24 cellular contexts compared by ENCODE assay signal in the genomic region with DNA sequence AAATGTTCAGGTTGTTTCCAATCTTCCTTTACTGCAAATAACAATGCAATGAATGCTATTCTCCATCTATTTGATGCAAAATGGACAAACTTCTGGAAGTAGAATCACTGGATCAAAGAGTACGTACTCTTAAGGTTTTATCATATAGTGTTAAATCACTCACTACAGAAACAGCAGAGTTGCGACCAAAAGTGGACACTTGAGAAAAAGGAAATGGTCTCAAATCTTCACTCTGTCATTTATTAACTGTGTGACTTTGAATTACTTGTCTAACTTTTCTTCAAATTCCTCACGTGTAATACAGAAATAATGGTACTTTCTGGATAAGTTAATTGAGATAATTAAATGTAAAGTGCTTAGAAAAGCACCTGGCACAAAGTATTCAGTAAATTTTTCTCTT.
"Had no signal": no experiment of that assay in that cellular context is flagged by ENCODE, and none has a peak within 500 bp of the region (broad histone marks: within the 10 kb centered on the region; RNA-seq: fewer than 3 reads in every experiment).

No MANE protein-coding gene starts in this region.

- H3K4me3 Mint-ChIP-seq: activated naive CD4-positive, alpha-beta T cell treated with anti-CD3 and anti-CD28 coated beads, Interleukin-2, amount 10 ng/mL, durations not matched to agents 7 days and 5 days; activated naive CD8-positive, alpha-beta T cell treated with anti-CD3 and anti-CD28 coated beads, Interleukin-2, amount 50 U/mL, for 24 hours; naive B cell; neural progenitor cell; stimulated activated naive CD8-positive, alpha-beta T cell treated with anti-CD3 and anti-CD28 coated beads, Interleukin-15, Interleukin-2, amounts not matched to agents 100 ng/mL and 50 ng/mL, for 24 hours had no signal

- H3K79me2 ChIP-seq: hepatocyte had no signal

- H2AFZ ChIP-seq: hepatocyte, neural progenitor cell had no signal

- H3K27me3 ChIP-seq: brain microvascular endothelial cell, foreskin keratinocyte, hepatocyte, transverse colon, vagina had no signal

- H3K4me1 Mint-ChIP-seq: activated naive CD4-positive, alpha-beta T cell treated with anti-CD3 and anti-CD28 coated beads, Interleukin-2, amount 10 ng/mL, durations not matched to agents 7 days and 5 days; activated naive CD8-positive, alpha-beta T cell treated with anti-CD3 and anti-CD28 coated beads, Interleukin-2, amount 50 U/mL, for 24 hours; naive B cell had no signal

- H3K36me3 Mint-ChIP-seq: activated naive CD4-positive, alpha-beta T cell treated with anti-CD3 and anti-CD28 coated beads, Interleukin-2, amount 10 ng/mL, durations not matched to agents 7 days and 5 days; naive B cell; neural progenitor cell had no signal

- H3K9me3 ChIP-seq: mucosa of descending colon, transverse colon, vagina had no signal

- ATAC-seq: activated CD4-positive, CD25-positive, alpha-beta regulatory T cell treated with anti-CD3 and anti-CD28 coated beads, Interleukin-2, amount 50 U/mL, for 24 hours; activated naive CD8-positive, alpha-beta T cell treated with anti-CD3 and anti-CD28 coated beads, Interleukin-2, amount 50 U/mL, for 24 hours; foreskin keratinocyte; left cardiac atrium; mucosa of descending colon had no signal

- H3K27ac ChIP-seq: brain microvascular endothelial cell, foreskin keratinocyte, hepatocyte, neural progenitor cell, skin epidermis, transverse colon, vagina had no signal

- H3K9me3 Mint-ChIP-seq: activated naive CD4-positive, alpha-beta T cell treated with anti-CD3 and anti-CD28 coated beads, Interleukin-2, amount 10 ng/mL, durations not matched to agents 7 days and 5 days; activated naive CD8-positive, alpha-beta T cell treated with anti-CD3 and anti-CD28 coated beads, Interleukin-2, amount 50 U/mL, for 24 hours; naive B cell; neural progenitor cell; stimulated activated naive CD8-positive, alpha-beta T cell treated with anti-CD3 and anti-CD28 coated beads, Interleukin-15, Interleukin-2, amounts not matched to agents 100 ng/mL and 50 ng/mL, for 24 hours had no signal

- DNase-seq: activated CD4-positive, alpha-beta T cell treated with anti-CD3 and anti-CD28 coated beads, Interleukin-2, amount 50 U/mL, for 1 hour; activated CD8-positive, alpha-beta memory T cell treated with anti-CD3 and anti-CD28 coated beads, Interleukin-2, amount 50 U/mL, for 4 hours; activated effector memory CD4-positive, alpha-beta T cell treated with Interleukin-2 at 50 U/mL for 16 hours; activated naive CD4-positive, alpha-beta T cell treated with anti-CD3 and anti-CD28 coated beads, Interleukin-2, amount 10 ng/mL, durations not matched to agents 7 days and 5 days; activated naive CD8-positive, alpha-beta T cell treated with anti-CD3 and anti-CD28 coated beads, Interleukin-2, amount 50 U/mL, for 24 hours; activated T-cell treated with anti-CD3 and anti-CD28 coated beads, Interleukin-2, amount 50 U/mL, for 48 hours; anterior cingulate cortex; brain microvascular endothelial cell; central memory CD4-positive, alpha-beta T cell; foreskin keratinocyte; left cardiac atrium; mesenchymal stem cell; mucosa of descending colon; naive B cell; stimulated activated CD4-positive, alpha-beta T cell treated with anti-CD3 and anti-CD28 coated beads, Interleukin-15, amount 100 ng/mL, for 24 hours; stimulated activated CD4-positive, alpha-beta T cell treated with anti-CD3 and anti-CD28 coated beads, Interleukin-2, amount 100 ng/mL, for 48 hours; transverse colon had no signal

- H3K4me3 ChIP-seq: hepatocyte, mucosa of descending colon, neural progenitor cell, skin epidermis, transverse colon, vagina had no signal

- H3K4me2 ChIP-seq: hepatocyte, neural progenitor cell had no signal

- H3K27ac Mint-ChIP-seq: activated naive CD4-positive, alpha-beta T cell treated with anti-CD3 and anti-CD28 coated beads, Interleukin-2, amount 10 ng/mL, durations not matched to agents 7 days and 5 days; activated naive CD8-positive, alpha-beta T cell treated with anti-CD3 and anti-CD28 coated beads, Interleukin-2, amount 50 U/mL, for 24 hours; naive B cell; neural progenitor cell; progenitor cell of endocrine pancreas; stimulated activated naive CD8-positive, alpha-beta T cell treated with anti-CD3 and anti-CD28 coated beads, Interleukin-15, Interleukin-2, amounts not matched to agents 100 ng/mL and 50 ng/mL, for 24 hours had no signal

- H3K4me1 ChIP-seq: foreskin keratinocyte, neural progenitor cell, transverse colon, vagina had no signal

- H3K36me3 ChIP-seq: brain microvascular endothelial cell, neural progenitor cell, transverse colon, vagina had no signal
